Comparison of ENCODE assay signal across 21 cellular contexts in the genomic region with DNA sequence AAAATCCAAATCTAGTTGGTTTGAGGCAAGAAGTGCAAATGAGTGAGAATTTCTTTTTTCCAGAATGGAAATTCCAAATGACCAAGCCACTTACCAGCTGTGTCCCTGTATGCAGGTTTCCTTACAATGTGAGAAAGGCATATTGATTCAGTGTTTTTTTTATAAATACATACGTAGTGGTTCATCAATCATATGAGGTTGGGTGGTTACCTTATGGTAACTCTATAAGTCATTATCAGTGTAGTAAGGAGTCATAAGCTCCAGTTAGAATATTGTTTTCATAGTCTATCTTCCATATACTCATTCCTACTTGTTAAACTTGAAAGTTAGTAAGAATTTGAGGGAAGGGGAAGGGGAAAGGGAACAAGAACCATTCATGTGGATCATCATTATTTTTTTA.
"Had no signal": no experiment of that assay in that cellular context is flagged by ENCODE, and none has a peak within 500 bp of the region (broad histone marks: within the 10 kb centered on the region; RNA-seq: fewer than 3 reads in every experiment).

No MANE protein-coding gene starts in this region.

- H3K4me1 ChIP-seq: colonic mucosa, esophagus squamous epithelium, lower lobe of right lung, psoas muscle, sigmoid colon, stomach, thyroid gland had no signal

- H3K27ac ChIP-seq: colonic mucosa, esophagus squamous epithelium, lower lobe of right lung, psoas muscle, sigmoid colon, stomach, thyroid gland had no signal

- ATAC-seq: left ventricle myocardium superior; lower lobe of right lung; naive thymus-derived CD8-positive, alpha-beta T cell; psoas muscle; right cardiac atrium; stimulated activated effector memory CD8-positive, alpha-beta T cell treated with anti-CD3 and anti-CD28 coated beads, Interleukin-12 subunit alpha, Interleukin-12 subunit beta, amount 100 ng/mL, for 72 hours had no signal

- H3K36me3 ChIP-seq: colonic mucosa, esophagus squamous epithelium, lower lobe of right lung, sigmoid colon, stomach, thyroid gland had no signal

- DNase-seq: colonic mucosa; effector memory CD4-positive, alpha-beta T cell; erythroblast; esophagus squamous epithelium; head of caudate nucleus; left ventricle myocardium superior; lower lobe of right lung; naive thymus-derived CD8-positive, alpha-beta T cell; nephron progenitor cell; nucleus accumbens; psoas muscle; right cardiac atrium; sigmoid colon; stimulated activated CD4-positive, alpha-beta T cell treated with anti-CD3 and anti-CD28 coated beads, Interleukin-2, amount 100 ng/mL, for 24 hours; stimulated activated CD4-positive, alpha-beta T cell treated with anti-CD3 and anti-CD28 coated beads, Interleukin-4, amount 100 ng/mL, for 24 hours; stomach; thyroid gland had no signal

- FAIRE-seq: endothelial cell of umbilical vein, frontal cortex, keratinocyte had no signal

- H3K9me3 ChIP-seq: colonic mucosa, esophagus squamous epithelium, lower lobe of right lung, psoas muscle, sigmoid colon, stomach, thyroid gland had no signal

- H3K4me3 ChIP-seq: colonic mucosa, esophagus squamous epithelium, lower lobe of right lung, psoas muscle, sigmoid colon, stomach, thyroid gland had no signal

- H3K27me3 ChIP-seq: colonic mucosa, esophagus squamous epithelium, sigmoid colon, stomach, thyroid gland had no signal
